ENCODE assay signal across 8 cellular contexts in the genomic region with DNA sequence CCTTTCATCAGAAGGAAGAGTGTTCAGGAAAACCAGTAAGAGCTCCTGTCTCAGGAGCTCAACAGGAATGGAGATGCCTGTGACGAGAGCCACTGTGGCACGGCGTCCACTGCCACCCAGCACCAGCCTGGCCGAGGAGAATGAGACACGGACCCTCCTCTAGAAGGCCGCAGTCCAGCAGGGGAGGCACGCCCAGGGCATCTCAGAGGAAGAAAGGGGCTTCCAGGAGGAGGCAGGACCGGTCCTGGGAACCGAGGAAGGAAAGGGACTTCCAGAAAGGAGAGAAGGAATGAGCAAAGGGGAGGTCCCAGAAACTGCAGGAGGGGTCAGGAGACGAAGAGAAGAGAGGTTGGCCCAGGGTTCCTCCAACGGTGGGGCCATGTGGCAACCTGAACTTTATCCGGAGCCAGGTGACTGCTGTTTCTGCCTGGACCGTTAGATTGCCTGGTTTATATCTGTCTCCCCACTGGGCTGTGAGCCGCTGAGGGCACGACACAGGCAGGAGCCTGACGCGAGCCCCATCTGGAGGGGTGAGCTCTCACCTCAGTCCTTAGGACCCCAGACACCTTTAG. TPM values are rescaled to one million over a fixed set of nuclear protein-coding genes. Genes with fewer than 3 reads are reported as not detected.
DNase-seq lines count a peak whose midpoint lies in the region; ATAC-seq and TF ChIP-seq lines count a peak whose summit lies in the region.

No MANE protein-coding gene starts in this region.

- H2AFZ ChIP-seq in KMS-11 (ENCODE audit: low read depth): peak overlapping the region; percentile 86

- peaks cover 0 to 6% (median 0%) of the 10 kb centered on the region in 11 donors for H3K9me3 Mint-ChIP-seq in naive thymus-derived CD4-positive, alpha-beta T cell

- peaks cover 0 to 19% (median 0%) of the 10 kb centered on the region in 5 donors for H3K27me3 Mint-ChIP-seq in naive thymus-derived CD4-positive, alpha-beta T cell

- peak overlapping the region in 8 of 9 donors; percentile 15 to 92 (median 80) for H3K27ac Mint-ChIP-seq in naive thymus-derived CD4-positive, alpha-beta T cell

- peaks cover 3% of the 10 kb centered on the region for H3K4me1 ChIP-seq in KMS-11 (ENCODE audit: low read depth, poor library complexity, severe bottlenecking)
- H3K4me1 ChIP-seq in naive thymus-derived CD4-positive, alpha-beta T cell (ENCODE audit: control insufficient read depth in 2 of 2, insufficient read depth in 2 of 2, low read length in 2 of 2): peaks cover 6 to 27% of the 10 kb centered on the region in 2 donors
- no peaks in the 10 kb centered on the region for H3K4me1 ChIP-seq in SJCRH30

- H3K27me3 ChIP-seq in KMS-11 (ENCODE audit: insufficient read depth, low read depth) (no peaks in the 10 kb centered on the region), brain microvascular endothelial cell (replicated peaks) (no peaks in the 10 kb centered on the region), SJCRH30 (peaks cover 11% of the 10 kb centered on the region; the same call in 1 of the 2 replicates)
- no peaks in the 10 kb centered on the region for H3K27me3 ChIP-seq in naive thymus-derived CD4-positive, alpha-beta T cell (ENCODE audit: control insufficient read depth in 2 of 2, insufficient read depth in 2 of 2, low read length in 2 of 2)

- POLR2A ChIA-PET in AG04449 (lab: Yijun Ruan, JAX): interaction anchor here (0.6 to 1.0 kb wide), 3 partner anchors 106 to 282 kb away, joined by 3 read pairs; no protein-coding TSS in a partner anchor
- POLR2A ChIA-PET in naive thymus-derived CD4-positive, alpha-beta T cell (lab: Charles Lee): interaction anchor here (0.6 to 0.7 kb wide), 2 partner anchors 27 to 1003 kb away, joined by 3 to 4 read pairs; partner anchors contain the start of gene SEC23B

- H3K79me2 ChIP-seq in KMS-11 (ENCODE audit: insufficient read depth, low read depth): no peaks in the 10 kb centered on the region

- no peaks in the 10 kb centered on the region for H4K20me1 ChIP-seq in KMS-11 (ENCODE audit: insufficient read depth)

- TF ChIP-seq CTCF in AG04449 (IDR thresholded peaks at IDR 0.05; ENCODE audit: insufficient read depth, low read length, missing control alignments): no peak
- no peak for TF ChIP-seq CTCF in KMS-11 (conservative IDR thresholded peaks at IDR 0.05; ENCODE audit: low read depth, low read length)
- no peak for TF ChIP-seq CTCF in brain microvascular endothelial cell (IDR thresholded peaks at IDR 0.05; ENCODE audit: low read depth, low read length, missing control alignments)

- in situ Hi-C loops in brain microvascular endothelial cell (cut with HindIII; ENCODE audit: low pct_ligation_motif_present, low sequenced_read_pairs): no loop called here

- CTCF ChIA-PET in AG04449 (lab: Yijun Ruan, JAX): interaction anchor here (0.5 to 3.7 kb wide), 47 partner anchors 10 to 1919 kb away, joined by 3 to 48 read pairs (median 5); partner anchors contain the start of genes BFSP1, RRBP1 and ZNF133
- CTCF ChIA-PET in naive thymus-derived CD4-positive, alpha-beta T cell (lab: Charles Lee): interaction anchor here (0.6 to 3.5 kb wide), 9 partner anchors 8 to 492 kb away, joined by 3 to 39 read pairs (median 4); no protein-coding TSS in a partner anchor

- no peaks in the 10 kb centered on the region for H3K9me3 ChIP-seq in naive thymus-derived CD4-positive, alpha-beta T cell (ENCODE audit: control insufficient read depth in 2 of 3, low read length in 3 of 3)
- no peaks in the 10 kb centered on the region for H3K9me3 ChIP-seq in SJCRH30 (replicated peaks)

- H3K4me3 Mint-ChIP-seq in naive thymus-derived CD4-positive, alpha-beta T cell: peak overlapping the region; percentile 82 to 95 (median 91)

- intact Hi-C loops in naive thymus-derived CD4-positive, alpha-beta T cell (cut with micrococcal nuclease): loop anchor here (1.0 to 10.0 kb wide), 10 partner anchors 33 to 963 kb away; partner anchors contain the start of genes DSTN (in 2 of the 2), KAT14 (in 2 of the 2), PET117 (in 2 of the 2) and DZANK1 (in 1 of the 2)

- peak; percentile 24 for ATAC-seq in GM19463 (IDR thresholded peaks at IDR 0.05; ENCODE audit: unreplicated experiment)
- no peak for ATAC-seq in naive thymus-derived CD4-positive, alpha-beta T cell

- peak overlapping the region; percentile 68; the same call in 1 of the 2 replicates for H3K9ac ChIP-seq in KMS-11

- peak overlapping the region; percentile 45 for H3K4me3 ChIP-seq in AG04449 (ENCODE audit: low read depth, low read length)
- H3K4me3 ChIP-seq in KMS-11 (IDR thresholded peaks at IDR 0.05; ENCODE audit: insufficient read depth, low read depth, low read length): no peak overlapping the region
- H3K4me3 ChIP-seq in brain microvascular endothelial cell (ENCODE audit: low read depth, low read length): peak overlapping the region; percentile 15
- peak overlapping the region; percentile 65 for H3K4me3 ChIP-seq in naive thymus-derived CD4-positive, alpha-beta T cell (ENCODE audit: low read length)
- H3K4me3 ChIP-seq in SJCRH30: no peak overlapping the region

- peaks cover 0 to 4% (median 0%) of the 10 kb centered on the region in 5 donors for H3K36me3 Mint-ChIP-seq in naive thymus-derived CD4-positive, alpha-beta T cell

- H3K27ac ChIP-seq in KMS-11 (no peak overlapping the region), brain microvascular endothelial cell (no peak overlapping the region), SJCRH30 (no peak overlapping the region)
- no peak overlapping the region for H3K27ac ChIP-seq in naive thymus-derived CD4-positive, alpha-beta T cell (ENCODE audit: low read depth, low read length)

- peak overlapping the region; percentile 71; the same call in 1 of the 2 replicates for H3K4me2 ChIP-seq in KMS-11

- no peak for DNase-seq in AG04449 (ENCODE audit: low read depth, low spot score)
- DNase-seq in brain microvascular endothelial cell: no peak
- DNase-seq in naive thymus-derived CD4-positive, alpha-beta T cell: peak in 2 of 9 donors; percentile 7 to 13
- no peak for DNase-seq in EL
- no peak for DNase-seq in SK-N-DZ (ENCODE audit: low spot score)
- no peak for DNase-seq in SJCRH30

- H3K4me1 Mint-ChIP-seq in naive thymus-derived CD4-positive, alpha-beta T cell: peaks cover 10 to 56% (median 36%) of the 10 kb centered on the region in 7 donors

- H3K36me3 ChIP-seq in KMS-11 (ENCODE audit: insufficient read depth) (no peaks in the 10 kb centered on the region), brain microvascular endothelial cell (replicated peaks) (no peaks in the 10 kb centered on the region), SJCRH30 (no peaks in the 10 kb centered on the region)
- H3K36me3 ChIP-seq in naive thymus-derived CD4-positive, alpha-beta T cell (ENCODE audit: control insufficient read depth in 2 of 3, insufficient read depth in 3 of 3, low read length in 3 of 3): no peaks in the 10 kb centered on the region

RNA-seq across cellular contexts. Expression of gene BFSP1, which starts 26.8 kb away (rescaled TPM):
- total RNA-seq in naive thymus-derived CD4-positive, alpha-beta T cell: 1 to 10 TPM in 1 of 5 experiments, under 1 TPM in 1, not detected in 3; 0.42 to 3.4 TPM
- not detected for polyA plus RNA-seq in naive thymus-derived CD4-positive, alpha-beta T cell
- 0.45 TPM in 1 of 2 replicates, not detected in the other for polyA plus RNA-seq in SK-N-DZ (2014; cell fraction: cytosol; rRNA removed)
- 0.32 TPM in 1 of 2 replicates, not detected in the other for polyA plus RNA-seq in SK-N-DZ (2014; cell fraction: nucleus; rRNA removed)
- not detected in 2 replicates for total RNA-seq in SJCRH30 (2014; rRNA removed; shearing (Covaris generic))

Comparison
In these comparisons a context has a peak if more than half of its experiments do, and no peak if none do; other contexts are left out.
1. H3K4me3 ChIP-seq: peak in AG04449 (single experiment), brain microvascular endothelial cell (single experiment) and naive thymus-derived CD4-positive, alpha-beta T cell (single experiment); none in KMS-11 (single experiment) and SJCRH30 (single experiment).